8 cellular contexts compared by ENCODE assay signal in genomic region chr9:34675048-34675714, GRCh38. TPM values are rescaled to one million over a fixed set of nuclear protein-coding genes. Genes with fewer than 3 reads are reported as not detected.
DNase-seq lines count a peak whose midpoint lies in the region; ATAC-seq and TF ChIP-seq lines count a peak whose summit lies in the region.

No MANE protein-coding gene starts in this region.

- H3K4me1 Mint-ChIP-seq in CD14-positive monocyte (no peaks in the 10 kb centered on the region), nephron (peaks cover 19% of the 10 kb centered on the region)
- H3K4me1 Mint-ChIP-seq in activated CD4-positive, alpha-beta memory T cell treated with anti-CD3 and anti-CD28 coated beads for 36 hours (ENCODE audit: low read depth) = peaks cover 2% of the 10 kb centered on the region

- H2AFZ ChIP-seq in GM23248 = no peak overlapping the region; the same call in 1 of the 2 replicates

- H3K27ac ChIP-seq in GM23248 = peak overlapping the region; percentile 14; the same call in 1 of the 2 replicates
- H3K27ac ChIP-seq in transverse colon = no peak overlapping the region

- POLR2A ChIA-PET in activated CD4-positive, alpha-beta memory T cell treated with anti-CD3 and anti-CD28 coated beads for 36 hours (lab: Charles Lee) = no interaction called here

- intact Hi-C loops in CD14-positive monocyte (cut with micrococcal nuclease) (loop anchor here in 1 of 2 donors (1.0 kb wide), 1 partner anchor 27 kb away; no protein-coding TSS in a partner anchor), transverse colon (cut with DNase I; ENCODE audit: low total_unique reads) (loop anchor here (5.0 kb wide), 1 partner anchor 648 kb away; no protein-coding TSS in a partner anchor)
- intact Hi-C loops in activated CD4-positive, alpha-beta memory T cell treated with anti-CD3 and anti-CD28 coated beads for 36 hours (cut with micrococcal nuclease) = loop anchor here (1.0 kb wide), 1 partner anchor 27 kb away; no protein-coding TSS in a partner anchor

- H3K4me1 ChIP-seq in GM23248 (ENCODE audit: insufficient read depth) (peaks cover 3% of the 10 kb centered on the region; the same call in 1 of the 2 replicates), transverse colon (no peaks in the 10 kb centered on the region)

- no peak overlapping the region for H3K4me3 ChIP-seq in GM23248
- no peak overlapping the region for H3K4me3 ChIP-seq in epithelial cell of esophagus (ENCODE audit: low read length)
- H3K4me3 ChIP-seq in transverse colon = no peak overlapping the region

- peak; percentile 68 for TF ChIP-seq CTCF in CD14-positive monocyte (IDR thresholded peaks at IDR 0.05)
- peak; percentile 36 for TF ChIP-seq CTCF in epithelial cell of esophagus (IDR thresholded peaks at IDR 0.05; ENCODE audit: insufficient read depth, low read depth, low read length, missing control alignments)
- peak; percentile 62 to 69 (median 67) for TF ChIP-seq CTCF in nephron (IDR thresholded peaks at IDR 0.05; ENCODE audit: unreplicated experiment in 3 of 3)
- TF ChIP-seq CTCF in transverse colon (IDR thresholded peaks at IDR 0.05) = peak; percentile 44 to 67 (median 54)

- DNase-seq in CD14-positive monocyte (ENCODE audit: low spot score) (peak; percentile 65), GM23248 (peak; percentile 86), NCI-H69 (lab: John Stamatoyannopoulos, UW) (peak; percentile 88), epithelial cell of esophagus (ENCODE audit: low read depth) (peak; percentile 53), transverse colon (peak; percentile 78)
- peak; percentile 74 for DNase-seq in activated CD4-positive, alpha-beta memory T cell treated with anti-CD3 and anti-CD28 coated beads for 36 hours

- H3K27me3 ChIP-seq in GM23248 (replicated peaks; ENCODE audit: insufficient read depth) (no peaks in the 10 kb centered on the region), transverse colon (no peaks in the 10 kb centered on the region)

- no peak overlapping the region for H3K4me2 ChIP-seq in GM23248 (ENCODE audit: unreplicated experiment)

- H3K27me3 Mint-ChIP-seq in CD14-positive monocyte (ENCODE audit: low read depth in 3 of 3) (peaks cover 0 to 4% (median 0%) of the 10 kb centered on the region in 3 donors), nephron (ENCODE audit: low read depth) (no peaks in the 10 kb centered on the region)
- H3K27me3 Mint-ChIP-seq in activated CD4-positive, alpha-beta memory T cell treated with anti-CD3 and anti-CD28 coated beads for 36 hours = no peaks in the 10 kb centered on the region

- H3K9me3 ChIP-seq in GM23248 (ENCODE audit: low read depth) (no peaks in the 10 kb centered on the region), transverse colon (no peaks in the 10 kb centered on the region)

- no peak for TF ChIP-seq POLR2A in transverse colon (IDR thresholded peaks at IDR 0.05)

- in situ Hi-C loops in GM23248 (cut with MboI) = no loop called here
- in situ Hi-C loops in transverse colon (cut with MboI; ENCODE audit: low pct_ligation_motif_present in 1 of 4, low pct_unique_long_range_greater_than_20kb in 1 of 4, low sequenced_read_pairs in 3 of 4) = no loop called here

- H3K4me3 Mint-ChIP-seq in CD14-positive monocyte (no peak overlapping the region), nephron (no peak overlapping the region)
- H3K4me3 Mint-ChIP-seq in activated CD4-positive, alpha-beta memory T cell treated with anti-CD3 and anti-CD28 coated beads for 36 hours = no peak overlapping the region

- H3K36me3 ChIP-seq in GM23248 (ENCODE audit: low read depth) (no peaks in the 10 kb centered on the region), transverse colon (no peaks in the 10 kb centered on the region)

- peaks cover 0 to 9% of the 10 kb centered on the region in 2 donors for H3K36me3 Mint-ChIP-seq in CD14-positive monocyte
- peaks cover 3% of the 10 kb centered on the region for H3K36me3 Mint-ChIP-seq in activated CD4-positive, alpha-beta memory T cell treated with anti-CD3 and anti-CD28 coated beads for 36 hours
- H3K36me3 Mint-ChIP-seq in nephron (ENCODE audit: low read depth) = peaks cover 14% of the 10 kb centered on the region

- ATAC-seq in HG03280 (IDR thresholded peaks at IDR 0.05; ENCODE audit: unreplicated experiment) = no peak

- CTCF ChIA-PET in activated CD4-positive, alpha-beta memory T cell treated with anti-CD3 and anti-CD28 coated beads for 36 hours (lab: Charles Lee) = interaction anchor here (0.7 to 4.0 kb wide), 4 partner anchors 9 to 310 kb away, joined by 3 to 49 read pairs (median 4); no protein-coding TSS in a partner anchor

- no peaks in the 10 kb centered on the region for H4K20me1 ChIP-seq in GM23248 (ENCODE audit: insufficient read depth)

- H3K9me3 Mint-ChIP-seq in CD14-positive monocyte = peaks cover 0 to 1% (median 0%) of the 10 kb centered on the region in 7 donors
- peaks cover 9% of the 10 kb centered on the region for H3K9me3 Mint-ChIP-seq in activated CD4-positive, alpha-beta memory T cell treated with anti-CD3 and anti-CD28 coated beads for 36 hours
- H3K9me3 Mint-ChIP-seq in nephron = no peaks in the 10 kb centered on the region

- no peak overlapping the region for H3K9ac ChIP-seq in GM23248

- H3K27ac Mint-ChIP-seq in CD14-positive monocyte (no peak overlapping the region), nephron (peak overlapping the region; percentile 9 to 83 (median 57))
- H3K27ac Mint-ChIP-seq in activated CD4-positive, alpha-beta memory T cell treated with anti-CD3 and anti-CD28 coated beads for 36 hours = no peak overlapping the region

- no peak for TF ChIP-seq EP300 in transverse colon (IDR thresholded peaks at IDR 0.05; ENCODE audit: low read depth)

- no peaks in the 10 kb centered on the region for H3K79me2 ChIP-seq in GM23248 (ENCODE audit: insufficient read depth)

- 34 to 43% methylated on average over 9 to 10 of the region's 10 CpGs for WGBS in GM23248 (ENCODE audit: low coverage in 1 of 2, low lambda C conversion rate in 2 of 2, missing lambda C conversion rate in 2 of 2), 2 experiments
- 30 to 36% methylated on average over 5 to 10 of the region's 10 CpGs for WGBS in transverse colon (ENCODE audit: low coverage in 1 of 2), 2 donors

- H3K9me2 ChIP-seq in GM23248 (ENCODE audit: insufficient read depth) = no peaks in the 10 kb centered on the region

- H3F3A ChIP-seq in GM23248 (ENCODE audit: insufficient read depth) = peaks cover 12% of the 10 kb centered on the region; the same call in 1 of the 2 replicates

RNA-seq across cellular contexts. Expression of gene CCL27, which starts 12.7 kb away (rescaled TPM):
- not detected for polyA plus RNA-seq in CD14-positive monocyte
- total RNA-seq in GM23248 (2014; rRNA removed; shearing (Covaris generic)) = not detected in 2 replicates
- 0.48 and 0.50 TPM in 2 replicates for polyA plus RNA-seq in GM23248 (2016; fragmentation: Nextera tagmentation; extraction: Ambion mirVana)
- total RNA-seq in activated CD4-positive, alpha-beta memory T cell treated with anti-CD3 and anti-CD28 coated beads for 36 hours = under 1 TPM in 1 of 2 experiments, not detected in 1; 0.80 TPM
- not detected for total RNA-seq in transverse colon

RNA-seq across cellular contexts. Expression of gene CCL19, which starts 15.9 kb away (rescaled TPM):
- polyA plus RNA-seq in CD14-positive monocyte (not detected), GM23248 (2016; fragmentation: Nextera tagmentation; extraction: Ambion mirVana) (not detected in 2 replicates)
- total RNA-seq in GM23248 (2014; rRNA removed; shearing (Covaris generic)) = not detected in 2 replicates
- not detected for total RNA-seq in activated CD4-positive, alpha-beta memory T cell treated with anti-CD3 and anti-CD28 coated beads for 36 hours
- total RNA-seq in transverse colon = not detected

RNA-seq across cellular contexts. Expression of gene IL11RA, which starts 23.2 kb away (rescaled TPM):
- polyA plus RNA-seq in CD14-positive monocyte (1 to 10 TPM; 2.8 to 4.1 TPM), GM23248 (2016; fragmentation: Nextera tagmentation; extraction: Ambion mirVana) (44.0 and 44.1 TPM in 2 replicates)
- 50.7 and 52.3 TPM in 2 replicates for total RNA-seq in GM23248 (2014; rRNA removed; shearing (Covaris generic))
- 10 to 100 TPM; 19.3 to 22.1 TPM for total RNA-seq in activated CD4-positive, alpha-beta memory T cell treated with anti-CD3 and anti-CD28 coated beads for 36 hours
- 10 to 100 TPM; 27.0 to 94.6 (median 47.5) TPM for total RNA-seq in transverse colon

RNA-seq across cellular contexts. Expression of gene GALT, which starts 28.7 kb away (rescaled TPM):
- polyA plus RNA-seq in CD14-positive monocyte (10 to 100 TPM; 25.6 to 26.9 TPM), GM23248 (2016; fragmentation: Nextera tagmentation; extraction: Ambion mirVana) (28.5 and 29.1 TPM in 2 replicates)
- 22.4 and 25.5 TPM in 2 replicates for total RNA-seq in GM23248 (2014; rRNA removed; shearing (Covaris generic))
- 10 to 100 TPM; 56.0 to 59.2 TPM for total RNA-seq in activated CD4-positive, alpha-beta memory T cell treated with anti-CD3 and anti-CD28 coated beads for 36 hours
- 100 to 1,000 TPM in 2 of 4 donors, 10 to 100 TPM in 2; 73.5 to 147 (median 97.3) TPM for total RNA-seq in transverse colon

RNA-seq across cellular contexts. Expression of gene CCL21, which starts 34.8 kb away (rescaled TPM):
- polyA plus RNA-seq in CD14-positive monocyte (not detected), GM23248 (2016; fragmentation: Nextera tagmentation; extraction: Ambion mirVana) (not detected in 2 replicates)
- total RNA-seq in GM23248 (2014; rRNA removed; shearing (Covaris generic)) = not detected in 2 replicates
- not detected for total RNA-seq in activated CD4-positive, alpha-beta memory T cell treated with anti-CD3 and anti-CD28 coated beads for 36 hours
- total RNA-seq in transverse colon = 100 to 1,000 TPM in 1 of 4 donors, 10 to 100 TPM in 3; 45.4 to 123 (median 60.1) TPM

Comparison
In these comparisons a context has a peak if more than half of its experiments do, and no peak if none do; other contexts are left out.
1. H3K27ac Mint-ChIP-seq: peak in nephron (3 of 3); none in CD14-positive monocyte (0 of 7) and activated CD4-positive, alpha-beta memory T cell treated with anti-CD3 and anti-CD28 coated beads for 36 hours (single experiment).
2. Peak in every context shown above with its lines, with median percentiles within 50 percentile points of each other: DNase-seq and CTCF ChIP-seq.